Comparison of ENCODE assay signal across 12 cellular contexts in the genomic region with DNA sequence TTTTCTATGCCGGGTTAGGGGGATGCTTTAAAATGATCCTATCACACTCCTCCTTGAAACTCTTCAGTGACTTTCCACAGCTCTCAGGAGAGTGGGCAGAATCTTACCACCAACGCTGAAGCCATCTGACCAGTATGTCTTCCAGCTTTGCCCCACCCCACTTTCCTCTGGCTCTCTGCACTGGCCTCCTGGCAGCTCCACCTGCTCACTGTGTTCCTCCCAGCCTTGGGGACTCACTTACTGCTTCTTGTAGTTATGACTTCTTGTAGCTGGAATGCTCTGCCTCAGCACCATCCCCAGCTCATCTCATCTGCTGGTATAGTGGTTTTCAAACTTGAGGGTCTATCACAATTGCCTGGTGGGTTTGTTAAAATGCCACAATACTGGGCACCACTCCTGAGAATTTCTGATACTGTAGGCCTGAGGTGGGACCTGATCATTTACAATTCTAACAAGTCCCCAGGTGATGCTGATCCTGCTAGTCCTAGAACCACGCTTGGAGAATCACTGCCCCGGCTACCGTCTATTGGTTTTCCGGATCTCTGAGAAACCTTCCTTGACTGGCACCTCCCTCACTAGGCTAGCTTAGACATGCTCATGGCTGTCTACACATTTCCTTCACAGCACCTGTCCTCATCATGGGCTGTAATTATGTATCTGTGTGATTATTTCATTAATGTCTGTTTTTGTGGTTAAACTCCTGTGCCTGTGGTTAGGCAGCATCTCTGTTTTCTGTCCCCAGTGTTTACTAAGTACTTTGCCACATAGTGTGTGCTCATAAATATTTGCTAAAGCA.
A peak's percentile ranks its signal among the peaks of the same experiment; 100 is the strongest.
DNase-seq lines count a peak whose midpoint lies in the region; ATAC-seq and TF ChIP-seq lines count a peak whose summit lies in the region.
"Had no signal": no experiment of that assay in that cellular context is flagged by ENCODE, and none has a peak within 500 bp of the region (broad histone marks: within the 10 kb centered on the region; RNA-seq: fewer than 3 reads in every experiment).

No MANE protein-coding gene starts in this region.

- no peak overlapping the region for H2BK5ac ChIP-seq in mesenchymal stem cell (ENCODE audit: low read depth, low read length, poor library complexity, severe bottlenecking)

- H3K79me1 ChIP-seq in mesenchymal stem cell (replicated peaks; ENCODE audit: low read length, poor library complexity, severe bottlenecking): peaks cover 10% of the 10 kb centered on the region

- H3K9me3 ChIP-seq in left ventricle myocardium inferior (replicated peaks) (no peaks in the 10 kb centered on the region), mesenchymal stem cell (ENCODE audit: control insufficient read depth, low read length) (no peaks in the 10 kb centered on the region)
- H3K9me3 ChIP-seq: prostate gland had no signal

- H3K9ac ChIP-seq in mesenchymal stem cell (ENCODE audit: low read length): peak overlapping the region; percentile 11

- ATAC-seq in left cardiac atrium (peak in 1 of 2 donors; percentile 21), GM18858 (IDR thresholded peaks at IDR 0.05; ENCODE audit: unreplicated experiment) (no peak), GM19395 (IDR thresholded peaks at IDR 0.05; ENCODE audit: unreplicated experiment) (no peak)

- H4K8ac ChIP-seq in mesenchymal stem cell (ENCODE audit: low read length): no peak overlapping the region

- H3K27ac ChIP-seq in left ventricle myocardium inferior (replicated peaks) (no peak overlapping the region), mesenchymal stem cell (ENCODE audit: low read length, poor library complexity, severe bottlenecking) (no peak overlapping the region)
- H3K27ac ChIP-seq: prostate gland had no signal

- TF ChIP-seq CTCF in left ventricle myocardium inferior (IDR thresholded peaks at IDR 0.05; ENCODE audit: borderline replicate concordance): no peak

- no peak overlapping the region for H2AK5ac ChIP-seq in mesenchymal stem cell (ENCODE audit: low read length, severe bottlenecking)

- H4K91ac ChIP-seq in mesenchymal stem cell (ENCODE audit: low read length): no peak overlapping the region

- no peaks in the 10 kb centered on the region for H3K27me3 ChIP-seq in left ventricle myocardium inferior (ENCODE audit: low read depth)
- no peaks in the 10 kb centered on the region for H3K27me3 ChIP-seq in mesenchymal stem cell (ENCODE audit: control insufficient read depth in 1 of 2, insufficient read depth in 1 of 2, low read length in 2 of 2)

- H2BK120ac ChIP-seq in mesenchymal stem cell (ENCODE audit: low read depth, low read length): no peak overlapping the region

- H2BK12ac ChIP-seq in mesenchymal stem cell (ENCODE audit: low read length in 2 of 2): peak overlapping the region in 1 of 2 experiments; percentile 84

- no peak overlapping the region for H3K14ac ChIP-seq in mesenchymal stem cell (ENCODE audit: low read length in 2 of 2)

- peaks cover 48% of the 10 kb centered on the region for H3K4me1 ChIP-seq in left ventricle myocardium inferior
- H3K4me1 ChIP-seq in mesenchymal stem cell (ENCODE audit: control insufficient read depth, insufficient read depth, low read depth, low read length): peaks cover 5% of the 10 kb centered on the region
- H3K4me1 ChIP-seq: prostate gland had no signal

- no peaks in the 10 kb centered on the region for H3K36me3 ChIP-seq in left ventricle myocardium inferior
- H3K36me3 ChIP-seq in mesenchymal stem cell (ENCODE audit: control insufficient read depth in 1 of 2, insufficient read depth in 2 of 2, low read depth in 1 of 2, low read length in 2 of 2): no peaks in the 10 kb centered on the region
- H3K36me3 ChIP-seq: prostate gland had no signal

- peak overlapping the region in 1 of 2 experiments; percentile 18 for H3K18ac ChIP-seq in mesenchymal stem cell (ENCODE audit: low read depth in 1 of 2, low read length in 2 of 2)

- no peak overlapping the region for H3K4me2 ChIP-seq in mesenchymal stem cell (ENCODE audit: low read length, poor library complexity, severe bottlenecking)

- intact Hi-C loops in left cardiac atrium (cut with DNase I): loop anchor here in 1 of 2 donors (10.0 kb wide), 1 partner anchor 83 kb away; no protein-coding TSS in a partner anchor
- intact Hi-C loops in left ventricle myocardium inferior (cut with micrococcal nuclease): no loop called here

- DNase-seq in left cardiac atrium (peak; percentile 35), left ventricle myocardium inferior (no peak), NCI-H748 (lab: John Stamatoyannopoulos, UW; ENCODE audit: unreplicated experiment) (peak; percentile 88), mesenchymal stem cell (peak; percentile 28), HUDEP-2 (lab: John Stamatoyannopoulos, UW; ENCODE audit: unreplicated experiment in 76 of 76) (no peak)
- no peak for DNase-seq in stimulated activated CD4-positive, alpha-beta T cell treated with anti-CD3 and anti-CD28 coated beads, Interleukin-12 subunit alpha, Interleukin-12 subunit beta, amount 100 ng/mL, for 4 hours
- DNase-seq: activated naive CD4-positive, alpha-beta T cell treated with anti-CD3 and anti-CD28 coated beads, Interleukin-2, amount 50 U/mL, for 16 hours; NCI-H1048; stimulated activated CD4-positive, alpha-beta T cell treated with anti-CD3 and anti-CD28 coated beads, Interleukin-2, amount 100 ng/mL, for 24 hours had no signal

- H3K4me3 ChIP-seq in left ventricle myocardium inferior (no peak overlapping the region), mesenchymal stem cell (ENCODE audit: insufficient read depth in 1 of 2, low read depth in 1 of 2, low read length in 2 of 2) (no peak overlapping the region)
- H3K4me3 ChIP-seq: prostate gland had no signal

- WGBS in mesenchymal stem cell: 98% methylated on average over 3 of the region's 6 CpGs

- H2AFZ ChIP-seq in mesenchymal stem cell (ENCODE audit: low read depth, low read length): no peak overlapping the region

- no peak overlapping the region for H2BK15ac ChIP-seq in mesenchymal stem cell (ENCODE audit: low read depth, poor library complexity, severe bottlenecking)

- no peak overlapping the region for H3K23ac ChIP-seq in mesenchymal stem cell (ENCODE audit: low read length in 2 of 2)

- H3K4ac ChIP-seq in mesenchymal stem cell (ENCODE audit: low read depth in 1 of 2, low read length in 2 of 2): no peak overlapping the region

Comparison
In these comparisons a context has a peak if more than half of its experiments do, and no peak if none do; other contexts are left out.
1. DNase-seq: peak in left cardiac atrium (single experiment), NCI-H748 (single experiment) and mesenchymal stem cell (single experiment); none in left ventricle myocardium inferior (single experiment), HUDEP-2 (0 of 76) and stimulated activated CD4-positive, alpha-beta T cell treated with anti-CD3 and anti-CD28 coated beads, Interleukin-12 subunit alpha, Interleukin-12 subunit beta, amount 100 ng/mL, for 4 hours (single experiment).